In the genomic region with DNA sequence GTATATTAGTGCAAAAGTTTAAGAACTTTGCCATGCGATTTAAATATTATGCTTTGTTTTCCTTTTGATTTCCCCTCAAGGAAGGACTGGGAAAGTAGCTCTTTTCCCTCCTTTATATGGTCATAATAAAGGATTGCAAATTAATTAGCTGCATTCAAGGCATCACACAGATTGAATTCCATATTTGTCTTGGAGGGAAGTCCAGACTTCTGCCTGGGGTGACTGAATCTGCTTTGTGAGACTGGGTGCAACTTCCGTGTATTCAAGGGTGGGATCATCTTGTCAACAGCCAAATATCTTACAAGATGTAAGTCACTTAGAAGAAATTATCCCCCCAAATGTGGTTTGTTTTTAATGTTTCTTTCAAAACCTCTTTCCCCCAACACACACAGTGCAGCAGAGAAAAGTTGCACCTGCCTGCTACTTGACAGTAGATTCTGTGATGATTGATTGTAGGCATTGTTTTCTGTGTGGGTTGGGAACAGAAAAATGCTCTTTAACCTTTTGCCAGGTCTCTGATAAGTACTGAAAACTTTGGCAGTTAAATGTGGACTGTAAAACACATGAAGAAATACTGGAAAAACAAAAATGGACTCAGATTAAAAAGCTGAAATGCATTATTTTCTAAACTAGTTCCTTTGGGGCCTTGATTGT, we compare ENCODE assay signal across 1 cellular context.
TF ChIP-seq lines count a peak whose summit lies in the region.

No MANE protein-coding gene starts in this region.

TF ChIP-seq in HepG2, 621 proteins besides CTCF, POLR2A, EP300 and RAD21 (continued from another document):
- TF ChIP-seq HOXA5 (CRISPR knock-in tag; IDR thresholded peaks at IDR 0.05) = peak; percentile 98
- peak; percentile 30; the same call in 1 of the 2 replicates for TF ChIP-seq PPARG (CRISPR knock-in tag; conservative IDR thresholded peaks at IDR 0.05)
- TF ChIP-seq NCOA1 (CRISPR knock-in tag; IDR thresholded peaks at IDR 0.05) = no peak
- TF ChIP-seq, protein P1, sequence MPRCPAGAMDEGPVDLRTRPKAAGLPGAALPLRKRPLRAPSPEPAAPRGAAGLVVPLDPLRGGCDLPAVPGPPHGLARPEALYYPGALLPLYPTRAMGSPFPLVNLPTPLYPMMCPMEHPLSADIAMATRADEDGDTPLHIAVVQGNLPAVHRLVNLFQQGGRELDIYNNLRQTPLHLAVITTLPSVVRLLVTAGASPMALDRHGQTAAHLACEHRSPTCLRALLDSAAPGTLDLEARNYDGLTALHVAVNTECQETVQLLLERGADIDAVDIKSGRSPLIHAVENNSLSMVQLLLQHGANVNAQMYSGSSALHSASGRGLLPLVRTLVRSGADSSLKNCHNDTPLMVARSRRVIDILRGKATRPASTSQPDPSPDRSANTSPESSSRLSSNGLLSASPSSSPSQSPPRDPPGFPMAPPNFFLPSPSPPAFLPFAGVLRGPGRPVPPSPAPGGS (CRISPR knock-in tag; IDR thresholded peaks at IDR 0.05) = no peak
- no peak for TF ChIP-seq GABPA (IDR thresholded peaks at IDR 0.05; ENCODE audit: low read depth, low read length)
- TF ChIP-seq GABPA (CRISPR knock-in tag; IDR thresholded peaks at IDR 0.05; ENCODE audit: low read depth) = no peak
- TF ChIP-seq, protein P2, sequence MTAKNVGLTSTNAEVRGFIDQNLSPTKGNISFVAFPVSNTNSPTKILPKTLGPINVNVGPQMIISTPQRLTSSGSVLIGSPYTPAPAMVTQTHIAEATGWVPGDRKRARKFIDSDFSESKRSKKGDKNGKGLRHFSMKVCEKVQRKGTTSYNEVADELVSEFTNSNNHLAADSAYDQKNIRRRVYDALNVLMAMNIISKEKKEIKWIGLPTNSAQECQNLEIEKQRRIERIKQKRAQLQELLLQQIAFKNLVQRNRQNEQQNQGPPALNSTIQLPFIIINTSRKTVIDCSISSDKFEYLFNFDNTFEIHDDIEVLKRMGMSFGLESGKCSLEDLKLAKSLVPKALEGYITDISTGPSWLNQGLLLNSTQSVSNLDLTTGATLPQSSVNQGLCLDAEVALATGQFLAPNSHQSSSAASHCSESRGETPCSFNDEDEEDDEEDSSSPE (CRISPR knock-in tag; IDR thresholded peaks at IDR 0.05) = no peak
- TF ChIP-seq PTBP1 (IDR thresholded peaks at IDR 0.05; ENCODE audit: low read depth, low read length, poor library complexity, severe bottlenecking) = no peak
- peak; percentile 100 for TF ChIP-seq MEIS1 (CRISPR knock-in tag; IDR thresholded peaks at IDR 0.05; ENCODE audit: borderline replicate concordance)
TF ChIP-seq in HepG2: peak in this region for 16.
